ENCODE assay signal across 8 cellular contexts in the genomic region with DNA sequence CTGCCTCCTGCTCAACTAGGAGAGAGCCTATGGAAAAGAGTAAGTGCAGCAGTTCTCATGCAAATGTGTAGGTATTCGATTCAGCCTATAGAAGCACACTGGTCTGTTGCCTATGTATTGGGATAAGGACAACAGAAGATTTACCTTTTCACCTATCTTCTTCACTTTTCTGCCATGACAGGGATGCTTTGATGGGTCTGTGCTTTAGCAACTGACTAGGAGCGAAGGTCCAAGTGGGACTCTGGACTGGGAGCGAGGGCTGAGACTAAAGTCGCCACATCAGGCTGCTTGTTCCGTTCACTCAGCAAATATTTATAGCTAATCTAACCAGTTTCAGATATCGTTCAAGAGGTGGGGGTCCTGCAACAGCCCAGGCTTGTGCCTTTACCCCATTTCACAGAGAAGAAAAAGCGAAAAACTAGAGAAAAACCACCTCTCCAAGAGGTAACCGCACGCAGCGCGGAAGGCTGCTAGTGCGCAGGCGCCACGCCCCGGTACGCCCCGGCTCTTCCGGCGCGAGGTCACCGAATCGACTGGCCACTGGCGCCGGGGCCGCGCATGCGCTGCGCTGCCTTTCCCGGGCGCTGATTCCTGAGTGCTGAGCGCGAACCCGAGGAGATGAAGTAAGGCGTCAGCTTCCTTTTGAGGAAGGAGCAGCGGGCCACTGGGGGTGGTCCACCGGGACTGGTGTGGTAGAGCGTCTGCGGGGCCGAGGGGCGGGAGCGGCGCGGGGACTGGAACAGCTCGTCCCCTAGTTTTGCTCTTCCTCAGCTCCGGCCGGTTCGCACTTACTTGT. TPM values are rescaled to one million over a fixed set of nuclear protein-coding genes. Genes with fewer than 3 reads are reported as not detected.
A peak's percentile ranks its signal among the peaks of the same experiment; 100 is the strongest.
DNase-seq lines count a peak whose midpoint lies in the region; ATAC-seq, FAIRE-seq and TF ChIP-seq lines count a peak whose summit lies in the region.

A gene with protein sequence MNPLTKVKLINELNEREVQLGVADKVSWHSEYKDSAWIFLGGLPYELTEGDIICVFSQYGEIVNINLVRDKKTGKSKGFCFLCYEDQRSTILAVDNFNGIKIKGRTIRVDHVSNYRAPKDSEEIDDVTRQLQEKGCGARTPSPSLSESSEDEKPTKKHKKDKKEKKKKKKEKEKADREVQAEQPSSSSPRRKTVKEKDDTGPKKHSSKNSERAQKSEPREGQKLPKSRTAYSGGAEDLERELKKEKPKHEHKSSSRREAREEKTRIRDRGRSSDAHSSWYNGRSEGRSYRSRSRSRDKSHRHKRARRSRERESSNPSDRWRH (plus strand): TSS at position 573 of the 796 bp plus-strand sequence. CDS start 46 bp downstream, at position 619.

- FAIRE-seq in GM19239 (lab: Jason Lieb, UNC), result peak; percentile 96

- peaks cover 0 to 24% (median 14%) of the 10 kb centered on the region in 11 experiments; a peak in 13 of 22 replicates for H3K36me3 ChIP-seq in BLaER1 treated with 17β-estradiol and CSF1 and Interleukin-3, amounts not matched to agents 10 nM and 100 nM
- H3K36me3 ChIP-seq in left lung, result peaks cover 0 to 14% of the 10 kb centered on the region in 2 donors

- ATAC-seq in HG03442 (IDR thresholded peaks at IDR 0.05; ENCODE audit: unreplicated experiment) (peak; percentile 96), left lung (peak; percentile 98)

- no peak for TF ChIP-seq CTCF in left lung (IDR thresholded peaks at IDR 0.05)

- H3K27ac ChIP-seq in BLaER1 treated with 17β-estradiol and CSF1 and Interleukin-3, amounts not matched to agents 10 nM and 100 nM, result peak within 1 kb of the TSS; percentile 58 to 82 (median 75); a peak in 21 of 22 replicates
- peak within 1 kb of the TSS; percentile 42 to 65 for H3K27ac ChIP-seq in left lung

- intact Hi-C loops in left lung (cut with DNase I), result no loop called here

- H3K9ac ChIP-seq in BLaER1 treated with 17β-estradiol and CSF1 and Interleukin-3, amounts not matched to agents 10 nM and 100 nM, result peak within 1 kb of the TSS; percentile 69 to 82 (median 78)

- peaks cover 0 to 17% (median 7%) of the 10 kb centered on the region in 10 experiments; a peak in 11 of 20 replicates for H3K4me1 ChIP-seq in BLaER1 treated with 17β-estradiol and CSF1 and Interleukin-3, amounts not matched to agents 10 nM and 100 nM
- H3K4me1 ChIP-seq in left lung, result no peaks in the 10 kb centered on the region

- H4K20me1 ChIP-seq in BLaER1 treated with 17β-estradiol and CSF1 and Interleukin-3, amounts not matched to agents 10 nM and 100 nM, result peaks cover 0 to 6% (median 0%) of the 10 kb centered on the region in 11 experiments; a peak in 3 of 22 replicates

- no peaks in the 10 kb centered on the region; a peak in 1 of 22 replicates for H3K9me3 ChIP-seq in BLaER1 treated with 17β-estradiol and CSF1 and Interleukin-3, amounts not matched to agents 10 nM and 100 nM (replicated peaks in 1 of 11)
- H3K9me3 ChIP-seq in left lung, result no peaks in the 10 kb centered on the region

- DNase-seq in GM19239 (ENCODE audit: insufficient read length, low spot score) (peak; percentile 65), NCI-H524 treated with DMSO at 0.1 percent for 48 hours (lab: John Stamatoyannopoulos, UW) (peak; percentile 22), dedifferentiated amniotic fluid mesenchymal stem cell (ENCODE audit: extremely low spot score) (peak; percentile 42), left lung (peak; percentile 73 to 91)
- DNase-seq in activated CD4-positive, alpha-beta T cell treated with anti-CD3 and anti-CD28 coated beads, Interleukin-2, amount 50 U/mL, for 24 hours (ENCODE audit: low read depth in 1 of 2, low spot score in 1 of 2), result peak; percentile 32 to 40
- DNase-seq in stimulated activated CD4-positive, alpha-beta T cell treated with anti-CD3 and anti-CD28 coated beads, Interleukin-4, amount 100 ng/mL, for 1 hour, result peak; percentile 69

- peak within 1 kb of the TSS; percentile 61 to 76 (median 68) for H3K4me3 ChIP-seq in BLaER1 treated with 17β-estradiol and CSF1 and Interleukin-3, amounts not matched to agents 10 nM and 100 nM
- peak within 1 kb of the TSS; percentile 41 to 53 for H3K4me3 ChIP-seq in left lung

- peak within 1 kb of the TSS; percentile 63 to 75 (median 70) for H3K4me2 ChIP-seq in BLaER1 treated with 17β-estradiol and CSF1 and Interleukin-3, amounts not matched to agents 10 nM and 100 nM

- peaks cover 49 to 88% (median 73%) of the 10 kb centered on the region in 11 experiments for H3K27me3 ChIP-seq in BLaER1 treated with 17β-estradiol and CSF1 and Interleukin-3, amounts not matched to agents 10 nM and 100 nM
- H3K27me3 ChIP-seq in left lung, result peaks cover 0 to 3% of the 10 kb centered on the region in 2 donors

RNA-seq across cellular contexts. Expression of the gene that starts here (rescaled TPM):
- total RNA-seq in left lung, result 10 to 100 TPM; 13.6 to 15.4 TPM

Comparison
In these comparisons a context has a peak if more than half of its experiments do, and no peak if none do; other contexts are left out.
1. Peak in every context shown above with its lines: DNase-seq, ATAC-seq, H3K4me3 ChIP-seq and H3K27ac ChIP-seq.
2. DNase-seq: peak in every context shown above with its lines; median percentile 82 in left lung; 69 in stimulated activated CD4-positive, alpha-beta T cell treated with anti-CD3 and anti-CD28 coated beads, Interleukin-4, amount 100 ng/mL, for 1 hour; 65 in GM19239; 42 in dedifferentiated amniotic fluid mesenchymal stem cell; 36 in activated CD4-positive, alpha-beta T cell treated with anti-CD3 and anti-CD28 coated beads, Interleukin-2, amount 50 U/mL, for 24 hours; 22 in NCI-H524 treated with DMSO at 0.1 percent for 48 hours.